ENCODE assay signal across 2 cellular contexts in the genomic region with DNA sequence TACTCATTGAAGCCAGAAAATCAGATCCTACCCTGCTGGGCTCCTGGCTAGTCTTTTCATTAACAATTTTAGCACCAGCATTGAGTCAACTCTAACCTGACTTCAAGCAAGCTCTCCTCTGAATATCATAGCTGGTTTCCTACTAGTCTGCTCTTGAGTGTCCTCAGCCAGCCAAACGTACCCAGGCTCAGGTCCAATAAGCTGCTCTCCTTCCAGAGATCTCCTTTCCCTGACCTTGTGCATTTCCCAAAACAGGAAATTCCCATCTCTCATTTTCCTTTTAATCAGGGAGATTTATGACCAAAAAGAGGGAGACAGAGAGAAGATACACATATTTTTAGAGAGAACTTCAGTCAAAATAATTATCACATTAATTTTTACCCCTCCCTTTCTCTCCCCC.
A peak's percentile ranks its signal among the peaks of the same experiment; 100 is the strongest.
TF ChIP-seq lines count a peak whose summit lies in the region.

No MANE protein-coding gene starts in this region.

TF ChIP-seq in SK-N-SH treated with all-trans-retinoic acid at 6 μM for 48 hours, 23 proteins besides CTCF, POLR2A, EP300 and RAD21:
- TF ChIP-seq TCF4 (CRISPR knock-in tag; IDR thresholded peaks at IDR 0.05; ENCODE audit: borderline replicate concordance) (no peak), OSR1 (CRISPR knock-in tag; IDR thresholded peaks at IDR 0.05) (peak; percentile 33; the same call in 1 of the 2 replicates), GLIS3 (CRISPR knock-in tag; IDR thresholded peaks at IDR 0.05) (no peak), TOX (CRISPR knock-in tag; IDR thresholded peaks at IDR 0.05; ENCODE audit: borderline replicate concordance) (0 out of 2 replicates have a peak, but pooled peaks have one; percentile 36)

TF ChIP-seq in SK-N-SH, 30 proteins besides CTCF, POLR2A, EP300 and RAD21 (continued from another document):
- TF ChIP-seq SMC3 (IDR thresholded peaks at IDR 0.05; ENCODE audit: low read depth, low read length), result no peak
- TF ChIP-seq MEF2A (IDR thresholded peaks at IDR 0.05; ENCODE audit: borderline replicate concordance, low read depth), result no peak
- TF ChIP-seq NRF1 (IDR thresholded peaks at IDR 0.05; ENCODE audit: low read depth, low read length), result no peak
- TF ChIP-seq MXI1 (IDR thresholded peaks at IDR 0.05; ENCODE audit: low read depth, low read length), result no peak
- TF ChIP-seq, protein P1, sequence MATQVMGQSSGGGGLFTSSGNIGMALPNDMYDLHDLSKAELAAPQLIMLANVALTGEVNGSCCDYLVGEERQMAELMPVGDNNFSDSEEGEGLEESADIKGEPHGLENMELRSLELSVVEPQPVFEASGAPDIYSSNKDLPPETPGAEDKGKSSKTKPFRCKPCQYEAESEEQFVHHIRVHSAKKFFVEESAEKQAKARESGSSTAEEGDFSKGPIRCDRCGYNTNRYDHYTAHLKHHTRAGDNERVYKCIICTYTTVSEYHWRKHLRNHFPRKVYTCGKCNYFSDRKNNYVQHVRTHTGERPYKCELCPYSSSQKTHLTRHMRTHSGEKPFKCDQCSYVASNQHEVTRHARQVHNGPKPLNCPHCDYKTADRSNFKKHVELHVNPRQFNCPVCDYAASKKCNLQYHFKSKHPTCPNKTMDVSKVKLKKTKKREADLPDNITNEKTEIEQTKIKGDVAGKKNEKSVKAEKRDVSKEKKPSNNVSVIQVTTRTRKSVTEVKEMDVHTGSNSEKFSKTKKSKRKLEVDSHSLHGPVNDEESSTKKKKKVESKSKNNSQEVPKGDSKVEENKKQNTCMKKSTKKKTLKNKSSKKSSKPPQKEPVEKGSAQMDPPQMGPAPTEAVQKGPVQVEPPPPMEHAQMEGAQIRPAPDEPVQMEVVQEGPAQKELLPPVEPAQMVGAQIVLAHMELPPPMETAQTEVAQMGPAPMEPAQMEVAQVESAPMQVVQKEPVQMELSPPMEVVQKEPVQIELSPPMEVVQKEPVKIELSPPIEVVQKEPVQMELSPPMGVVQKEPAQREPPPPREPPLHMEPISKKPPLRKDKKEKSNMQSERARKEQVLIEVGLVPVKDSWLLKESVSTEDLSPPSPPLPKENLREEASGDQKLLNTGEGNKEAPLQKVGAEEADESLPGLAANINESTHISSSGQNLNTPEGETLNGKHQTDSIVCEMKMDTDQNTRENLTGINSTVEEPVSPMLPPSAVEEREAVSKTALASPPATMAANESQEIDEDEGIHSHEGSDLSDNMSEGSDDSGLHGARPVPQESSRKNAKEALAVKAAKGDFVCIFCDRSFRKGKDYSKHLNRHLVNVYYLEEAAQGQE (IDR thresholded peaks at IDR 0.05; ENCODE audit: low read depth, low read length), result no peak
- no peak for TF ChIP-seq RXRA (IDR thresholded peaks at IDR 0.05; ENCODE audit: borderline replicate concordance, low read depth)
- TF ChIP-seq USF2 (IDR thresholded peaks at IDR 0.05; ENCODE audit: borderline replicate concordance, low read depth, low read length), result no peak
- TF ChIP-seq POLR2AphosphoS5 (IDR thresholded peaks at IDR 0.05; ENCODE audit: low read depth, low read length), result no peak
- TF ChIP-seq FOXJ3 (CRISPR knock-in tag; IDR thresholded peaks at IDR 0.05), result no peak
- no peak for TF ChIP-seq SIN3A (IDR thresholded peaks at IDR 0.05; ENCODE audit: borderline replicate concordance, low read depth, low read length)
- no peak for TF ChIP-seq FOXM1 (IDR thresholded peaks at IDR 0.05; ENCODE audit: low read depth)
- TF ChIP-seq GATA2 (CRISPR knock-in tag; IDR thresholded peaks at IDR 0.05), result no peak
- TF ChIP-seq, protein P2, sequence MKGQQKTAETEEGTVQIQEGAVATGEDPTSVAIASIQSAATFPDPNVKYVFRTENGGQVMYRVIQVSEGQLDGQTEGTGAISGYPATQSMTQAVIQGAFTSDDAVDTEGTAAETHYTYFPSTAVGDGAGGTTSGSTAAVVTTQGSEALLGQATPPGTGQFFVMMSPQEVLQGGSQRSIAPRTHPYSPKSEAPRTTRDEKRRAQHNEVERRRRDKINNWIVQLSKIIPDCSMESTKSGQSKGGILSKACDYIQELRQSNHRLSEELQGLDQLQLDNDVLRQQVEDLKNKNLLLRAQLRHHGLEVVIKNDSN (IDR thresholded peaks at IDR 0.05; ENCODE audit: borderline replicate concordance, low read depth), result no peak
- TF ChIP-seq TCF12 (IDR thresholded peaks at IDR 0.05), result no peak
TF ChIP-seq in SK-N-SH: peak in this region for 0.
